ENCODE assay signal across 19 cellular contexts in genomic region chr15:48325400-48325799, GRCh38.
"Had no signal": no experiment of that assay in that cellular context is flagged by ENCODE, and none has a peak within 500 bp of the region (broad histone marks: within the 10 kb centered on the region; RNA-seq: fewer than 3 reads in every experiment).

No MANE protein-coding gene starts in this region.

- H3K27me3 Mint-ChIP-seq: activated CD4-positive, alpha-beta memory T cell treated with anti-CD3 and anti-CD28 coated beads for 36 hours; activated CD4-positive, alpha-beta T cell treated with anti-CD3 and anti-CD28 coated beads for 36 hours; dendritic cell treated with granulocyte-macrophage colony-stimulating factor and Interleukin-4, amounts not matched to agents 40 ng/mL and 50 ng/mL, for 4 days had no signal

- DNase-seq: activated CD4-positive, alpha-beta memory T cell treated with anti-CD3 and anti-CD28 coated beads for 36 hours; activated CD4-positive, alpha-beta T cell treated with anti-CD3 and anti-CD28 coated beads for 36 hours; activated gamma-delta T cell treated with Interleukin-2 at 50 U/mL for 16 hours; activated T-cell treated with anti-CD3 and anti-CD28 coated beads for 4 hours; adrenal gland; effector CD8-positive, alpha-beta T cell; gastrocnemius medialis; head of caudate nucleus; nephron progenitor cell; nucleus accumbens; stimulated activated CD4-positive, alpha-beta T cell treated with anti-CD3 and anti-CD28 coated beads, Interleukin-4, amount 100 ng/mL, for 4 hours; stimulated activated naive CD4-positive, alpha-beta T cell had no signal

- H3K27ac Mint-ChIP-seq: activated CD4-positive, alpha-beta memory T cell treated with anti-CD3 and anti-CD28 coated beads for 36 hours; activated CD4-positive, alpha-beta T cell treated with anti-CD3 and anti-CD28 coated beads for 36 hours; activated naive CD4-positive, alpha-beta T cell treated with anti-CD3 and anti-CD28 coated beads, Interleukin-2, amount 50 U/mL, for 72 hours; activated T-helper 1 cell treated with anti-CD3 and anti-CD28 coated beads, Interleukin-12 subunit alpha, Interleukin-12 subunit beta, Interleukin-2, Interleukin-4 antibody, amounts not matched to agents 30 ng/mL and 10 ng/mL and 1 ng/mL, durations not matched to agents 14 hours and 24 hours and 36 hours; dendritic cell treated with granulocyte-macrophage colony-stimulating factor and Interleukin-4, amounts not matched to agents 40 ng/mL and 50 ng/mL, for 4 days; mesothelial cell of epicardium; nephron progenitor cell had no signal

- H3K4me3 Mint-ChIP-seq: activated CD4-positive, alpha-beta memory T cell treated with anti-CD3 and anti-CD28 coated beads for 36 hours; activated CD4-positive, alpha-beta T cell treated with anti-CD3 and anti-CD28 coated beads for 36 hours; activated T-helper 1 cell treated with anti-CD3 and anti-CD28 coated beads, Interleukin-12 subunit alpha, Interleukin-12 subunit beta, Interleukin-2, Interleukin-4 antibody, amounts not matched to agents 30 ng/mL and 10 ng/mL and 1 ng/mL, durations not matched to agents 14 hours and 24 hours and 36 hours; dendritic cell treated with granulocyte-macrophage colony-stimulating factor and Interleukin-4, amounts not matched to agents 40 ng/mL and 50 ng/mL, for 4 days; mesothelial cell of epicardium; nephron progenitor cell had no signal

- ATAC-seq: activated CD4-positive, alpha-beta T cell treated with anti-CD3 and anti-CD28 coated beads for 36 hours; activated naive CD4-positive, alpha-beta T cell treated with anti-CD3 and anti-CD28 coated beads, Interleukin-2, amount 50 U/mL, for 72 hours; esophagus mucosa; gastrocnemius medialis; left lobe of liver; sciatic nerve had no signal

- H3K36me3 Mint-ChIP-seq: mesothelial cell of epicardium had no signal

- H3K9me3 Mint-ChIP-seq: activated CD4-positive, alpha-beta memory T cell treated with anti-CD3 and anti-CD28 coated beads for 36 hours; activated naive CD4-positive, alpha-beta T cell treated with anti-CD3 and anti-CD28 coated beads, Interleukin-2, amount 50 U/mL, for 72 hours; activated T-helper 1 cell treated with anti-CD3 and anti-CD28 coated beads, Interleukin-12 subunit alpha, Interleukin-12 subunit beta, Interleukin-2, Interleukin-4 antibody, amounts not matched to agents 30 ng/mL and 10 ng/mL and 1 ng/mL, durations not matched to agents 14 hours and 24 hours and 36 hours; dendritic cell treated with granulocyte-macrophage colony-stimulating factor and Interleukin-4, amounts not matched to agents 40 ng/mL and 50 ng/mL, for 4 days; mesothelial cell of epicardium; nephron progenitor cell had no signal
